In the genomic region with DNA sequence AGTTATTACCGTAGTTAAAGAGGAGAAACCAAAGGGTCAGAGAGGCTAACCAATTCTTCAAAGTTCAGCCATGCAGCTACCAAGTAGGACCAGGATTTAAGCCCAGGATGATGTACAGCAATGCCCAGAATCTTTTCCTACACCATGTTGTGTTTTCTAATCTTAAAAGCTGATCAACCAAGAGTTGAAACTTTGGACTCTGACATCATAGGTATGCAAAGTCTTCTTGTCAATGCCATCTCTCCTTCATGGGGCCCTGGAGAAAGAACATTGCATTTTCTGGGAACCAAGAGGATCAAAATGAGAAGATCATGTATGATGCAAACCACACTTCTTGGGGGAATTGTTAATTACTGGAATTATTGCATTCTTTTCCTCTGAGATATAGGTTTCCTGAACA, we compare ENCODE assay signal across 24 cellular contexts. TPM values are rescaled to one million over a fixed set of nuclear protein-coding genes. Genes with fewer than 3 reads are reported as not detected.
DNase-seq lines count a peak whose midpoint lies in the region; ATAC-seq, FAIRE-seq and TF ChIP-seq lines count a peak whose summit lies in the region.
"Had no signal": no experiment of that assay in that cellular context is flagged by ENCODE, and none has a peak within 500 bp of the region (broad histone marks: within the 10 kb centered on the region; RNA-seq: fewer than 3 reads in every experiment).

No MANE protein-coding gene starts in this region.

- no peak for ATAC-seq in HepG2
- no peak for ATAC-seq in HG02840 (IDR thresholded peaks at IDR 0.05; ENCODE audit: low FRiP score, unreplicated experiment)
- no peak for ATAC-seq in SK-N-SH treated with all-trans-retinoic acid at 6 μM for 48 hours
- ATAC-seq: A549 had no signal

- H3K27ac ChIP-seq in HepG2 (ENCODE audit: extremely low read length, insufficient read depth, low read length) (no peak overlapping the region), thyroid gland (peak overlapping the region; percentile 62 to 75 (median 63))
- H3K27ac ChIP-seq: A549; BLaER1 treated with 17β-estradiol and CSF1 and Interleukin-3, amounts not matched to agents 10 nM and 100 nM had no signal

- no peaks in the 10 kb centered on the region for H3K79me2 ChIP-seq in HepG2 (ENCODE audit: insufficient read depth, low read length)

- POLR2A ChIA-PET in HepG2 (lab: Yijun Ruan, JAX), result interaction anchor here (2.4 to 2.7 kb wide), 2 partner anchors 8 to 14 kb away, joined by 6 to 17 read pairs; no protein-coding TSS in a partner anchor

- TF ChIP-seq EP300 in HepG2 (IDR thresholded peaks at IDR 0.05; ENCODE audit: low read depth in 2 of 2, low read length in 2 of 2) (no peak), HepG2 (CRISPR knock-in tag; IDR thresholded peaks at IDR 0.05; ENCODE audit: borderline replicate concordance) (no peak)

- H2AFZ ChIP-seq in HepG2 (ENCODE audit: low read length), result no peak overlapping the region

- H3K4me3 ChIP-seq in HepG2 (replicated peaks in 1 of 3; ENCODE audit: insufficient read depth in 1 of 3, low read depth in 2 of 3, low read length in 3 of 3) (no peak overlapping the region), thyroid gland (replicated peaks in 1 of 3) (no peak overlapping the region)
- H3K4me3 ChIP-seq: A549; BLaER1 treated with 17β-estradiol and CSF1 and Interleukin-3, amounts not matched to agents 10 nM and 100 nM; HAP-1 had no signal

- H3K9ac ChIP-seq in HepG2 (ENCODE audit: insufficient read depth, low read depth, low read length), result no peak overlapping the region
- H3K9ac ChIP-seq: BLaER1 treated with 17β-estradiol and CSF1 and Interleukin-3, amounts not matched to agents 10 nM and 100 nM had no signal

- no peaks in the 10 kb centered on the region for H3K36me3 ChIP-seq in HepG2 (replicated peaks in 1 of 2; ENCODE audit: control insufficient read depth in 1 of 2, insufficient read depth in 2 of 2, low read length in 2 of 2)
- no peaks in the 10 kb centered on the region for H3K36me3 ChIP-seq in thyroid gland
- H3K36me3 ChIP-seq: BE2C; BLaER1 treated with 17β-estradiol and CSF1 and Interleukin-3, amounts not matched to agents 10 nM and 100 nM; HAP-1 had no signal

- no peak for TF ChIP-seq CTCF in HepG2 (CRISPR knock-in tag; IDR thresholded peaks at IDR 0.05)
- no peak for TF ChIP-seq CTCF in thyroid gland (IDR thresholded peaks at IDR 0.05)

- DNase-seq in HT-29 (ENCODE audit: low spot score), result peak; percentile 46
- DNase-seq in HepG2 (ENCODE audit: low spot score), result peak; percentile 21
- DNase-seq in thyroid gland, result no peak
- no peak for DNase-seq in stimulated activated naive CD4-positive, alpha-beta T cell treated with Interleukin-2 at 50 U/mL for 16 hours (lab: John Stamatoyannopoulos, UW)
- DNase-seq: 8988T; ACHN; AML-193; BE2C; Calu3; CD4-positive, alpha-beta T cell; CD8-positive, alpha-beta memory T cell; DMS53; DMS79 treated with DMSO at 0.1 percent for 48 hours; GF-D8; GOT3; HFFc6 had no signal

- H3K9me3 ChIP-seq in HepG2 (ENCODE audit: low read length) (no peaks in the 10 kb centered on the region), thyroid gland (no peaks in the 10 kb centered on the region)
- H3K9me3 ChIP-seq: BE2C, HAP-1 had no signal

- TF ChIP-seq POLR2A in HepG2 (IDR thresholded peaks at IDR 0.05; ENCODE audit: insufficient read depth in 1 of 2, low read depth in 2 of 2, low read length in 2 of 2) (no peak), thyroid gland (IDR thresholded peaks at IDR 0.05) (no peak)

- 6% methylated on average over 1 of the region's 1 CpG for WGBS in HepG2 (ENCODE audit: low lambda C conversion rate)
- 38% methylated on average over 1 of the region's 1 CpG for WGBS in thyroid gland, 2 donors

- intact Hi-C loops in HepG2 (cut with micrococcal nuclease; ENCODE audit: unreplicated experiment), result no loop called here
- intact Hi-C loops in thyroid gland (cut with DNase I), result no loop called here

- no peaks in the 10 kb centered on the region for H4K20me1 ChIP-seq in HepG2 (ENCODE audit: insufficient read depth, low read length)
- H4K20me1 ChIP-seq: BLaER1 treated with 17β-estradiol and CSF1 and Interleukin-3, amounts not matched to agents 10 nM and 100 nM had no signal

- no peak for TF ChIP-seq RAD21 in HepG2 (CRISPR knock-in tag; IDR thresholded peaks at IDR 0.05)

- CTCF ChIA-PET in HepG2 (lab: Yijun Ruan, JAX; ENCODE audit: low intra/inter-chr PET ratio, low total read pairs), result no interaction called here

- H3K27me3 ChIP-seq in HepG2 (ENCODE audit: control insufficient read depth in 1 of 2, insufficient read depth in 2 of 2, low read length in 2 of 2), result no peaks in the 10 kb centered on the region
- no peaks in the 10 kb centered on the region for H3K27me3 ChIP-seq in thyroid gland
- H3K27me3 ChIP-seq: BLaER1 treated with 17β-estradiol and CSF1 and Interleukin-3, amounts not matched to agents 10 nM and 100 nM had no signal

- H3K4me2 ChIP-seq in HepG2 (ENCODE audit: low read depth, low read length), result no peak overlapping the region
- H3K4me2 ChIP-seq: A549; BLaER1 treated with 17β-estradiol and CSF1 and Interleukin-3, amounts not matched to agents 10 nM and 100 nM had no signal

- in situ Hi-C loops in HepG2 (cut with HindIII; ENCODE audit: extremely low pct_ligation_motif_present, low pct_unique_long_range_greater_than_20kb), result no loop called here

- H3K4me1 ChIP-seq in HepG2 (ENCODE audit: insufficient read depth, low read length), result peaks cover 23% of the 10 kb centered on the region
- peaks cover 71 to 82% of the 10 kb centered on the region in 2 donors for H3K4me1 ChIP-seq in thyroid gland
- H3K4me1 ChIP-seq: BE2C; BLaER1 treated with 17β-estradiol and CSF1 and Interleukin-3, amounts not matched to agents 10 nM and 100 nM; HAP-1 had no signal

- BruUV-seq in HepG2 (replicated peaks; lab: Mats Ljungman, UMichigan), result no TSS peak

- no peak for FAIRE-seq in HepG2 (lab: Jason Lieb, UNC)
- FAIRE-seq: A549, GM12891, GM18507, H54 had no signal

TF ChIP-seq in HepG2, 621 proteins besides CTCF, POLR2A, EP300 and RAD21:
- TF ChIP-seq CAMTA2 (CRISPR knock-in tag; IDR thresholded peaks at IDR 0.05; ENCODE audit: borderline replicate concordance) (no peak), PPARG (CRISPR knock-in tag; conservative IDR thresholded peaks at IDR 0.05) (no peak), ZNF317 (CRISPR knock-in tag; IDR thresholded peaks at IDR 0.05) (no peak), HOXD1 (CRISPR knock-in tag; IDR thresholded peaks at IDR 0.05) (no peak), HNF4A (CRISPR knock-in tag; IDR thresholded peaks at IDR 0.05) (peak; percentile 36; the same call in 1 of the 2 replicates), ZNF891 (CRISPR knock-in tag; IDR thresholded peaks at IDR 0.05) (no peak), THAP11 (CRISPR knock-in tag; IDR thresholded peaks at IDR 0.05) (no peak)

TF ChIP-seq in SK-N-SH treated with all-trans-retinoic acid at 6 μM for 48 hours, 23 proteins besides CTCF, POLR2A, EP300 and RAD21 (continues in another document):
- TF ChIP-seq, protein P1, sequence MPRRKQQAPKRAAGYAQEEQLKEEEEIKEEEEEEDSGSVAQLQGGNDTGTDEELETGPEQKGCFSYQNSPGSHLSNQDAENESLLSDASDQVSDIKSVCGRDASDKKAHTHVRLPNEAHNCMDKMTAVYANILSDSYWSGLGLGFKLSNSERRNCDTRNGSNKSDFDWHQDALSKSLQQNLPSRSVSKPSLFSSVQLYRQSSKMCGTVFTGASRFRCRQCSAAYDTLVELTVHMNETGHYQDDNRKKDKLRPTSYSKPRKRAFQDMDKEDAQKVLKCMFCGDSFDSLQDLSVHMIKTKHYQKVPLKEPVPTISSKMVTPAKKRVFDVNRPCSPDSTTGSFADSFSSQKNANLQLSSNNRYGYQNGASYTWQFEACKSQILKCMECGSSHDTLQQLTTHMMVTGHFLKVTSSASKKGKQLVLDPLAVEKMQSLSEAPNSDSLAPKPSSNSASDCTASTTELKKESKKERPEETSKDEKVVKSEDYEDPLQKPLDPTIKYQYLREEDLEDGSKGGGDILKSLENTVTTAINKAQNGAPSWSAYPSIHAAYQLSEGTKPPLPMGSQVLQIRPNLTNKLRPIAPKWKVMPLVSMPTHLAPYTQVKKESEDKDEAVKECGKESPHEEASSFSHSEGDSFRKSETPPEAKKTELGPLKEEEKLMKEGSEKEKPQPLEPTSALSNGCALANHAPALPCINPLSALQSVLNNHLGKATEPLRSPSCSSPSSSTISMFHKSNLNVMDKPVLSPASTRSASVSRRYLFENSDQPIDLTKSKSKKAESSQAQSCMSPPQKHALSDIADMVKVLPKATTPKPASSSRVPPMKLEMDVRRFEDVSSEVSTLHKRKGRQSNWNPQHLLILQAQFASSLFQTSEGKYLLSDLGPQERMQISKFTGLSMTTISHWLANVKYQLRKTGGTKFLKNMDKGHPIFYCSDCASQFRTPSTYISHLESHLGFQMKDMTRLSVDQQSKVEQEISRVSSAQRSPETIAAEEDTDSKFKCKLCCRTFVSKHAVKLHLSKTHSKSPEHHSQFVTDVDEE (CRISPR knock-in tag; IDR thresholded peaks at IDR 0.05), result no peak
- TF ChIP-seq ZFP30 (CRISPR knock-in tag; IDR thresholded peaks at IDR 0.05) (no peak), TCF4 (CRISPR knock-in tag; IDR thresholded peaks at IDR 0.05; ENCODE audit: borderline replicate concordance) (no peak)

RNA-seq across cellular contexts. Expression of gene XPA, which starts 54.4 kb away (rescaled TPM):
- total RNA-seq in HT-29 (2014; rRNA removed; shearing (Covaris generic)), result 5.7 and 7.1 TPM in 2 replicates
- total RNA-seq in HepG2 (2016; rRNA removed; fragmentation: Illumina TruSeq; extraction: Trizol) (12.5 and 15.2 TPM in 2 replicates), thyroid gland (10 to 100 TPM; 25.6 to 42.5 (median 35.8) TPM)
- 6.3 TPM in 2 replicates for total RNA-seq in HepG2 (2016; cell fraction: cytosol; rRNA removed; fragmentation: Illumina TruSeq; extraction: Trizol; ENCODE audit: low read depth)
- total RNA-seq in HepG2 (2016; cell fraction: insoluble cytoplasmic fraction; rRNA removed; fragmentation: Illumina TruSeq; extraction: Trizol), result 12.1 and 13.9 TPM in 2 replicates
- total RNA-seq in HepG2 (2016; cell fraction: membrane; rRNA removed; fragmentation: Illumina TruSeq; extraction: Trizol), result 6.6 and 7.3 TPM in 2 replicates
- 14.5 and 16.6 TPM in 2 replicates for total RNA-seq in HepG2 (2016; cell fraction: nucleus; rRNA removed; fragmentation: Illumina TruSeq; extraction: Trizol)
- polyA plus RNA-seq in HepG2 (2011; rRNA removed), result 2.3 and 2.5 TPM in 2 replicates
- 1.2 and 1.4 TPM in 2 replicates for polyA plus RNA-seq in HepG2 (2011; cell fraction: cytosol; rRNA removed)
- polyA plus RNA-seq in HepG2 (2011; cell fraction: nucleus; rRNA removed), result 1.9 and 3.0 TPM in 2 replicates
- 8.1 and 11.3 TPM in 2 replicates for polyA plus RNA-seq in HepG2 (2012)
- 5.1 and 5.4 TPM in 2 replicates for polyA plus RNA-seq in HepG2 (2016; cell fraction: cytosol; fragmentation: Illumina TruSeq; extraction: Trizol; ENCODE audit: low read depth)
- 14.8 and 17.1 TPM in 2 replicates for polyA plus RNA-seq in HepG2 (2016; cell fraction: insoluble cytoplasmic fraction; fragmentation: Illumina TruSeq; extraction: Trizol; ENCODE audit: low read depth)
- polyA plus RNA-seq in HepG2 (2016; cell fraction: membrane; fragmentation: Illumina TruSeq; extraction: Trizol; ENCODE audit: low read depth), result 5.3 and 5.8 TPM in 2 replicates
- polyA plus RNA-seq in HepG2 (2016; cell fraction: nucleus; fragmentation: Illumina TruSeq; extraction: Trizol; ENCODE audit: insufficient read depth, low read depth), result 16.5 and 19.7 TPM in 2 replicates
- 0.77 and 1.4 TPM in 2 replicates for polyA minus RNA-seq in HepG2 (2011; rRNA and poly(A)+ RNA removed; ENCODE audit: low replicate concordance)
- polyA minus RNA-seq in HepG2 (2011; cell fraction: cytosol; rRNA and poly(A)+ RNA removed), result 1.3 and 3.5 TPM in 2 replicates
- polyA minus RNA-seq in HepG2 (2011; cell fraction: nucleus; rRNA and poly(A)+ RNA removed), result 16.7 and 17.8 TPM in 2 replicates

Comparison
In these comparisons a context has a peak if more than half of its experiments do, and no peak if none do; other contexts are left out.
1. DNase-seq: peak in HT-29 (single experiment) and HepG2 (single experiment); none in thyroid gland (0 of 2) and stimulated activated naive CD4-positive, alpha-beta T cell treated with Interleukin-2 at 50 U/mL for 16 hours (single experiment).